ENCODE assay signal across 1 cellular context in the genomic region with DNA sequence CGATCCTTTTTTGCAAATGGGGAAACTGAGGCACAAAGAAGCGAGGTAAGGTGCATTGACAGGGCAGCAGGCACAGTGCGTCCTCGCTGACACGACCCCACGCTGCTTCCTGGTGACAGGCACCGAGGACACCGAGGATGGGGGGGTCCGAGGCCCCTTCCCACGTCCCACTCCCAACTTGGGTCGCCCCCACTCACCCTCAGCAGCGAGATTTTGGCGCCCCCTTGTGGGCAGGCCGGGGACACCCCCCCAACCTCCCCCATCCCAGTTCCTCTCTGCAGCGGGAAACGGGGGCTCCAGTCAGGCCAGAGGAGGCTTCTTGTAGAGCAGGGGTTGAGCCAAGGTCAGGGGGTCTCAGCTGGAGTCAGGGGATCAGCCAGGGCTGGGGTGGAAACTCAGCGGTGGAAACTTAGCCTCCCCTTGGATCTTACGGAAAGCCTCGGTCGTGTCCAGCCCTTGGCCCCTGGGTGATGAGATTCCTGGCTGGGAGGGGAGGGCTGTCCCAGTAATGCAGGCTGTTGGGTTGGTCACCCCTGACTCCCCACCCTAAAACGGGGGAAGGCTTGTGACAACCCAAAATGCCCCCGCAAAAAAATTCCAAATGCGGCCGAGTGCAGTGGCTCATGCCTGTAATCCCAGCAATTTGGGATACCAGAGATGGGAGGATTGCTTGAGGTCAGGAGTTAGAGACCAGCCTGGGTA.
TF ChIP-seq lines count a peak whose summit lies in the region.

No MANE protein-coding gene starts in this region.

TF ChIP-seq in endothelial cell of umbilical vein, 7 proteins besides CTCF, POLR2A, EP300 and RAD21:
- TF ChIP-seq FOS (IDR thresholded peaks at IDR 0.05; ENCODE audit: borderline replicate concordance, insufficient read depth, low read length) (no peak), POLR2AphosphoS5 (IDR thresholded peaks at IDR 0.05; ENCODE audit: insufficient read depth, low read depth, low read length) (no peak)
- TF ChIP-seq, protein P1, sequence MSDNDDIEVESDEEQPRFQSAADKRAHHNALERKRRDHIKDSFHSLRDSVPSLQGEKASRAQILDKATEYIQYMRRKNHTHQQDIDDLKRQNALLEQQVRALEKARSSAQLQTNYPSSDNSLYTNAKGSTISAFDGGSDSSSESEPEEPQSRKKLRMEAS (IDR thresholded peaks at IDR 0.05; ENCODE audit: insufficient read depth, insufficient read length) = no peak
